1 cellular context compared by ENCODE assay signal in the genomic region with DNA sequence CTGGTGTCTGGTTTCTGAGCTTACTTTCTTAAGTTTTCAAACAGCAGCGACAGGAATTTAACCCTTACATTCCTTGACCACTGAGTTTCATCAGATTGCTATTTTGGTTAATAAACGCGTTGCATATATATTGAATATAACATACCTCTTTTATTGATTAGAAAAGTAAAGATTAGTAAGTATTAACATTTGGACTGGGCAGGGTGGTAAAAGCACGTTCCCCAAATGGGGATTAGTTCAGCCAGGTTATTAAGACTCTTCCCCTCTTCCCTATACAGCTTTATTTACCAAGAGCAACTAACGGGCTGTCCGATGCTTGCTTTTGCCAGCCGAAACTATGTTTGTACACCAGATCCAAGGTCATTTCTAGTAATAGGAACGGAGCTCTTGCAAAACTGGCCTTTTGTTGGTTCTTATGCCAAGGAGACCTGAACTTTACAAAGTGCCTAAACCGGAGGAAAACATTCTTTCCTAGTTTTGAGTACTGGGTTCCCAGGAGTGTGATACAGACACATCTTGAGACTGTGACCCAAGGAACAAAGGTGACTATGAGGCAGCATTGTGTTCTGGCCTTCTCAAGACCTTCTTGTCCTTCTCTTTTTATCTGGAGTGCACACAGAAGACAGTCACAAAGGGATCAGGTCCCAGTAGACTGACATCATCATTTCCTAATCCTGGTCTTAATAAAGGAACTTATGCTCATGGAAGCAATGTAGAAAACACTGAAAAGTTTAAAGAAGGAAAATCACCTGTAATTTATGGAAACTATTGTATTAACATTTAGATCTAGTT.
TF ChIP-seq lines count a peak whose summit lies in the region.

No MANE protein-coding gene starts in this region.

TF ChIP-seq in GM23338, 12 proteins besides CTCF, POLR2A, EP300 and RAD21 (continued from another document):
- TF ChIP-seq, protein P1, sequence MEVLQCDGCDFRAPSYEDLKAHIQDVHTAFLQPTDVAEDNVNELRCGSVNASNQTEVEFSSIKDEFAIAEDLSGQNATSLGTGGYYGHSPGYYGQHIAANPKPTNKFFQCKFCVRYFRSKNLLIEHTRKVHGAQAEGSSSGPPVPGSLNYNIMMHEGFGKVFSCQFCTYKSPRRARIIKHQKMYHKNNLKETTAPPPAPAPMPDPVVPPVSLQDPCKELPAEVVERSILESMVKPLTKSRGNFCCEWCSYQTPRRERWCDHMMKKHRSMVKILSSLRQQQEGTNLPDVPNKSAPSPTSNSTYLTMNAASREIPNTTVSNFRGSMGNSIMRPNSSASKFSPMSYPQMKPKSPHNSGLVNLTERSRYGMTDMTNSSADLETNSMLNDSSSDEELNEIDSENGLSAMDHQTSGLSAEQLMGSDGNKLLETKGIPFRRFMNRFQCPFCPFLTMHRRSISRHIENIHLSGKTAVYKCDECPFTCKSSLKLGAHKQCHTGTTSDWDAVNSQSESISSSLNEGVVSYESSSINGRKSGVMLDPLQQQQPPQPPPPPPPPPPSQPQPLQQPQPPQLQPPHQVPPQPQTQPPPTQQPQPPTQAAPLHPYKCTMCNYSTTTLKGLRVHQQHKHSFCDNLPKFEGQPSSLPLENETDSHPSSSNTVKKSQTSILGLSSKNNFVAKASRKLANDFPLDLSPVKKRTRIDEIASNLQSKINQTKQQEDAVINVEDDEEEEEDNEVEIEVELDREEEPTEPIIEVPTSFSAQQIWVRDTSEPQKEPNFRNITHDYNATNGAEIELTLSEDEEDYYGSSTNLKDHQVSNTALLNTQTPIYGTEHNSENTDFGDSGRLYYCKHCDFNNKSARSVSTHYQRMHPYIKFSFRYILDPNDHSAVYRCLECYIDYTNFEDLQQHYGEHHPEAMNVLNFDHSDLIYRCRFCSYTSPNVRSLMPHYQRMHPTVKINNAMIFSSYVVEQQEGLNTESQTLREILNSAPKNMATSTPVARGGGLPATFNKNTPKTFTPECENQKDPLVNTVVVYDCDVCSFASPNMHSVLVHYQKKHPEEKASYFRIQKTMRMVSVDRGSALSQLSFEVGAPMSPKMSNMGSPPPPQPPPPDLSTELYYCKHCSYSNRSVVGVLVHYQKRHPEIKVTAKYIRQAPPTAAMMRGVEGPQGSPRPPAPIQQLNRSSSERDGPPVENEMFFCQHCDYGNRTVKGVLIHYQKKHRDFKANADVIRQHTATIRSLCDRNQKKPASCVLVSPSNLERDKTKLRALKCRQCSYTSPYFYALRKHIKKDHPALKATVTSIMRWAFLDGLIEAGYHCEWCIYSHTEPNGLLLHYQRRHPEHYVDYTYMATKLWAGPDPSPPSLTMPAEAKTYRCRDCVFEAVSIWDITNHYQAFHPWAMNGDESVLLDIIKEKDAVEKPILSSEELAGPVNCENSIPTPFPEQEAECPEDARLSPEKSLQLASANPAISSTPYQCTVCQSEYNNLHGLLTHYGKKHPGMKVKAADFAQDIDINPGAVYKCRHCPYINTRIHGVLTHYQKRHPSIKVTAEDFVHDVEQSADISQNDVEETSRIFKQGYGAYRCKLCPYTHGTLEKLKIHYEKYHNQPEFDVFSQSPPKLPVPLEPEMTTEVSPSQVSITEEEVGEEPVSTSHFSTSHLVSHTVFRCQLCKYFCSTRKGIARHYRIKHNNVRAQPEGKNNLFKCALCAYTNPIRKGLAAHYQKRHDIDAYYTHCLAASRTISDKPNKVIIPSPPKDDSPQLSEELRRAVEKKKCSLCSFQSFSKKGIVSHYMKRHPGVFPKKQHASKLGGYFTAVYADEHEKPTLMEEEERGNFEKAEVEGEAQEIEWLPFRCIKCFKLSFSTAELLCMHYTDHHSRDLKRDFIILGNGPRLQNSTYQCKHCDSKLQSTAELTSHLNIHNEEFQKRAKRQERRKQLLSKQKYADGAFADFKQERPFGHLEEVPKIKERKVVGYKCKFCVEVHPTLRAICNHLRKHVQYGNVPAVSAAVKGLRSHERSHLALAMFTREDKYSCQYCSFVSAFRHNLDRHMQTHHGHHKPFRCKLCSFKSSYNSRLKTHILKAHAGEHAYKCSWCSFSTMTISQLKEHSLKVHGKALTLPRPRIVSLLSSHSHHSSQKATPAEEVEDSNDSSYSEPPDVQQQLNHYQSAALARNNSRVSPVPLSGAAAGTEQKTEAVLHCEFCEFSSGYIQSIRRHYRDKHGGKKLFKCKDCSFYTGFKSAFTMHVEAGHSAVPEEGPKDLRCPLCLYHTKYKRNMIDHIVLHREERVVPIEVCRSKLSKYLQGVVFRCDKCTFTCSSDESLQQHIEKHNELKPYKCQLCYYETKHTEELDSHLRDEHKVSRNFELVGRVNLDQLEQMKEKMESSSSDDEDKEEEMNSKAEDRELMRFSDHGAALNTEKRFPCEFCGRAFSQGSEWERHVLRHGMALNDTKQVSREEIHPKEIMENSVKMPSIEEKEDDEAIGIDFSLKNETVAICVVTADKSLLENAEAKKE (CRISPR knock-in tag; IDR thresholded peaks at IDR 0.05): no peak
- TF ChIP-seq, protein P2, sequence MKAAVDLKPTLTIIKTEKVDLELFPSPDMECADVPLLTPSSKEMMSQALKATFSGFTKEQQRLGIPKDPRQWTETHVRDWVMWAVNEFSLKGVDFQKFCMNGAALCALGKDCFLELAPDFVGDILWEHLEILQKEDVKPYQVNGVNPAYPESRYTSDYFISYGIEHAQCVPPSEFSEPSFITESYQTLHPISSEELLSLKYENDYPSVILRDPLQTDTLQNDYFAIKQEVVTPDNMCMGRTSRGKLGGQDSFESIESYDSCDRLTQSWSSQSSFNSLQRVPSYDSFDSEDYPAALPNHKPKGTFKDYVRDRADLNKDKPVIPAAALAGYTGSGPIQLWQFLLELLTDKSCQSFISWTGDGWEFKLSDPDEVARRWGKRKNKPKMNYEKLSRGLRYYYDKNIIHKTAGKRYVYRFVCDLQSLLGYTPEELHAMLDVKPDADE (IDR thresholded peaks at IDR 0.05): no peak
- no peak for TF ChIP-seq CREB1 (CRISPR knock-in tag; IDR thresholded peaks at IDR 0.05; ENCODE audit: low read depth)
- TF ChIP-seq, protein P3, sequence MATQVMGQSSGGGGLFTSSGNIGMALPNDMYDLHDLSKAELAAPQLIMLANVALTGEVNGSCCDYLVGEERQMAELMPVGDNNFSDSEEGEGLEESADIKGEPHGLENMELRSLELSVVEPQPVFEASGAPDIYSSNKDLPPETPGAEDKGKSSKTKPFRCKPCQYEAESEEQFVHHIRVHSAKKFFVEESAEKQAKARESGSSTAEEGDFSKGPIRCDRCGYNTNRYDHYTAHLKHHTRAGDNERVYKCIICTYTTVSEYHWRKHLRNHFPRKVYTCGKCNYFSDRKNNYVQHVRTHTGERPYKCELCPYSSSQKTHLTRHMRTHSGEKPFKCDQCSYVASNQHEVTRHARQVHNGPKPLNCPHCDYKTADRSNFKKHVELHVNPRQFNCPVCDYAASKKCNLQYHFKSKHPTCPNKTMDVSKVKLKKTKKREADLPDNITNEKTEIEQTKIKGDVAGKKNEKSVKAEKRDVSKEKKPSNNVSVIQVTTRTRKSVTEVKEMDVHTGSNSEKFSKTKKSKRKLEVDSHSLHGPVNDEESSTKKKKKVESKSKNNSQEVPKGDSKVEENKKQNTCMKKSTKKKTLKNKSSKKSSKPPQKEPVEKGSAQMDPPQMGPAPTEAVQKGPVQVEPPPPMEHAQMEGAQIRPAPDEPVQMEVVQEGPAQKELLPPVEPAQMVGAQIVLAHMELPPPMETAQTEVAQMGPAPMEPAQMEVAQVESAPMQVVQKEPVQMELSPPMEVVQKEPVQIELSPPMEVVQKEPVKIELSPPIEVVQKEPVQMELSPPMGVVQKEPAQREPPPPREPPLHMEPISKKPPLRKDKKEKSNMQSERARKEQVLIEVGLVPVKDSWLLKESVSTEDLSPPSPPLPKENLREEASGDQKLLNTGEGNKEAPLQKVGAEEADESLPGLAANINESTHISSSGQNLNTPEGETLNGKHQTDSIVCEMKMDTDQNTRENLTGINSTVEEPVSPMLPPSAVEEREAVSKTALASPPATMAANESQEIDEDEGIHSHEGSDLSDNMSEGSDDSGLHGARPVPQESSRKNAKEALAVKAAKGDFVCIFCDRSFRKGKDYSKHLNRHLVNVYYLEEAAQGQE (IDR thresholded peaks at IDR 0.05; ENCODE audit: unreplicated experiment): no peak
- no peak for TF ChIP-seq POLR2AphosphoS5 (IDR thresholded peaks at IDR 0.05; ENCODE audit: low read depth)
